ENCODE assay signal across 11 cellular contexts in genomic region chr6:39362487-39362865, GRCh38. TPM values are rescaled to one million over a fixed set of nuclear protein-coding genes. Genes with fewer than 3 reads are reported as not detected.
A peak's percentile ranks its signal among the peaks of the same experiment; 100 is the strongest.
DNase-seq lines count a peak whose midpoint lies in the region; ATAC-seq and TF ChIP-seq lines count a peak whose summit lies in the region.
"Had no signal": no experiment of that assay in that cellular context is flagged by ENCODE, and none has a peak within 500 bp of the region (broad histone marks: within the 10 kb centered on the region; RNA-seq: fewer than 3 reads in every experiment).

No MANE protein-coding gene starts in this region.

- H3K4me3 ChIP-seq in MM.1S (ENCODE audit: low read length): no peak overlapping the region

- H2AFZ ChIP-seq in MM.1S (ENCODE audit: low read length): peak overlapping the region; percentile 68

- H3F3A ChIP-seq in MM.1S (ENCODE audit: insufficient read depth, low read length): no peaks in the 10 kb centered on the region

- ATAC-seq in HG02588 (IDR thresholded peaks at IDR 0.05; ENCODE audit: unreplicated experiment): no peak
- ATAC-seq in HG02840 (IDR thresholded peaks at IDR 0.05; ENCODE audit: low FRiP score, unreplicated experiment): no peak

- no peak overlapping the region for H3K4me3 Mint-ChIP-seq in brain
- H3K4me3 Mint-ChIP-seq: activated CD8-positive, alpha-beta memory T cell treated with anti-CD3 and anti-CD28 coated beads, Interleukin-2, amount 10 ng/mL, durations not matched to agents 7 days and 5 days; neural crest cell; stimulated activated naive CD8-positive, alpha-beta T cell treated with anti-CD3 and anti-CD28 coated beads, Interleukin-15, Interleukin-2, amounts not matched to agents 100 ng/mL and 50 ng/mL, for 24 hours had no signal

- 0 out of 2 replicates have a peak, but pooled peaks cover 5% of the 10 kb centered on the region for H3K4me1 ChIP-seq in MM.1S (ENCODE audit: low read length)

- no peaks in the 10 kb centered on the region for H3K36me3 ChIP-seq in MM.1S (replicated peaks; ENCODE audit: insufficient read depth, low read length)

- peak overlapping the region in 4 of 5 experiments; percentile 41 to 85 (median 72) for H3K27ac Mint-ChIP-seq in brain
- H3K27ac Mint-ChIP-seq: activated CD8-positive, alpha-beta memory T cell treated with anti-CD3 and anti-CD28 coated beads, Interleukin-2, amount 10 ng/mL, durations not matched to agents 7 days and 5 days; stimulated activated naive CD8-positive, alpha-beta T cell treated with anti-CD3 and anti-CD28 coated beads, Interleukin-15, Interleukin-2, amounts not matched to agents 100 ng/mL and 50 ng/mL, for 24 hours had no signal

- no peak overlapping the region for H3K9ac ChIP-seq in MM.1S (ENCODE audit: low read length)

- peak; percentile 11 for DNase-seq in MM.1S
- DNase-seq in occipital lobe (lab: John Stamatoyannopoulos, UW): peak; percentile 36
- no peak for DNase-seq in HuH-7 (ENCODE audit: low spot score)

- H3K9me3 ChIP-seq in MM.1S (replicated peaks; ENCODE audit: insufficient read depth, low read length): no peaks in the 10 kb centered on the region

- H4K20me1 ChIP-seq in MM.1S (ENCODE audit: insufficient read depth, low read length): no peaks in the 10 kb centered on the region

- no peaks in the 10 kb centered on the region for H3K27me3 ChIP-seq in MM.1S (replicated peaks; ENCODE audit: insufficient read depth, low read length)

- no peaks in the 10 kb centered on the region for H3K9me2 ChIP-seq in MM.1S (replicated peaks; ENCODE audit: insufficient read depth, low read length)

- peaks cover 41% of the 10 kb centered on the region for H3K4me1 Mint-ChIP-seq in brain
- H3K4me1 Mint-ChIP-seq: activated CD8-positive, alpha-beta memory T cell treated with anti-CD3 and anti-CD28 coated beads, Interleukin-2, amount 10 ng/mL, durations not matched to agents 7 days and 5 days had no signal

- no peaks in the 10 kb centered on the region for H3K36me3 Mint-ChIP-seq in brain
- H3K36me3 Mint-ChIP-seq: activated CD8-positive, alpha-beta memory T cell treated with anti-CD3 and anti-CD28 coated beads, Interleukin-2, amount 10 ng/mL, durations not matched to agents 7 days and 5 days had no signal

- TF ChIP-seq CTCF in GM12874 (IDR thresholded peaks at IDR 0.05; ENCODE audit: insufficient read depth, low read depth, low read length) (peak; percentile 54; the same call in 1 of the 2 replicates), MM.1S (IDR thresholded peaks at IDR 0.05; ENCODE audit: low read length) (no peak), brain (conservative IDR thresholded peaks at IDR 0.05) (peak; percentile 18 to 29)

- no peak overlapping the region for H3K27ac ChIP-seq in MM.1S (ENCODE audit: low read length)

- H3K27me3 Mint-ChIP-seq in brain: peaks cover 7% of the 10 kb centered on the region
- H3K27me3 Mint-ChIP-seq: activated CD8-positive, alpha-beta memory T cell treated with anti-CD3 and anti-CD28 coated beads, Interleukin-2, amount 10 ng/mL, durations not matched to agents 7 days and 5 days had no signal

- H3K4me2 ChIP-seq in MM.1S (ENCODE audit: low read depth, low read length): peak overlapping the region; percentile 61; the same call in 1 of the 2 replicates

- no peaks in the 10 kb centered on the region for H3K79me2 ChIP-seq in MM.1S (ENCODE audit: low read length)

- H3K9me3 Mint-ChIP-seq in brain: no peaks in the 10 kb centered on the region
- H3K9me3 Mint-ChIP-seq: neural crest cell; stimulated activated naive CD8-positive, alpha-beta T cell treated with anti-CD3 and anti-CD28 coated beads, Interleukin-15, Interleukin-2, amounts not matched to agents 100 ng/mL and 50 ng/mL, for 24 hours had no signal

RNA-seq across cellular contexts. Expression of gene KCNK16, which starts 40.0 kb away (rescaled TPM):
- polyA plus RNA-seq in brain (ENCODE audit: insufficient read depth, low read depth, low replicate concordance): 57.1 TPM
- total RNA-seq in occipital lobe: not detected
- total RNA-seq: activated CD8-positive, alpha-beta memory T cell treated with anti-CD3 and anti-CD28 coated beads, Interleukin-2, amount 10 ng/mL, durations not matched to agents 7 days and 5 days; endothelial cell of umbilical vein; neural crest cell had no signal
- polyA plus RNA-seq: endothelial cell of umbilical vein had no signal

RNA-seq across cellular contexts. Expression of gene KCNK17, which starts 48.3 kb away (rescaled TPM):
- 23.6 TPM for polyA plus RNA-seq in brain (ENCODE audit: insufficient read depth, low read depth, low replicate concordance)
- not detected for total RNA-seq in occipital lobe
- total RNA-seq: activated CD8-positive, alpha-beta memory T cell treated with anti-CD3 and anti-CD28 coated beads, Interleukin-2, amount 10 ng/mL, durations not matched to agents 7 days and 5 days; endothelial cell of umbilical vein had no signal
- polyA plus RNA-seq: endothelial cell of umbilical vein had no signal
